ENCODE assay signal across 8 cellular contexts in the genomic region with DNA sequence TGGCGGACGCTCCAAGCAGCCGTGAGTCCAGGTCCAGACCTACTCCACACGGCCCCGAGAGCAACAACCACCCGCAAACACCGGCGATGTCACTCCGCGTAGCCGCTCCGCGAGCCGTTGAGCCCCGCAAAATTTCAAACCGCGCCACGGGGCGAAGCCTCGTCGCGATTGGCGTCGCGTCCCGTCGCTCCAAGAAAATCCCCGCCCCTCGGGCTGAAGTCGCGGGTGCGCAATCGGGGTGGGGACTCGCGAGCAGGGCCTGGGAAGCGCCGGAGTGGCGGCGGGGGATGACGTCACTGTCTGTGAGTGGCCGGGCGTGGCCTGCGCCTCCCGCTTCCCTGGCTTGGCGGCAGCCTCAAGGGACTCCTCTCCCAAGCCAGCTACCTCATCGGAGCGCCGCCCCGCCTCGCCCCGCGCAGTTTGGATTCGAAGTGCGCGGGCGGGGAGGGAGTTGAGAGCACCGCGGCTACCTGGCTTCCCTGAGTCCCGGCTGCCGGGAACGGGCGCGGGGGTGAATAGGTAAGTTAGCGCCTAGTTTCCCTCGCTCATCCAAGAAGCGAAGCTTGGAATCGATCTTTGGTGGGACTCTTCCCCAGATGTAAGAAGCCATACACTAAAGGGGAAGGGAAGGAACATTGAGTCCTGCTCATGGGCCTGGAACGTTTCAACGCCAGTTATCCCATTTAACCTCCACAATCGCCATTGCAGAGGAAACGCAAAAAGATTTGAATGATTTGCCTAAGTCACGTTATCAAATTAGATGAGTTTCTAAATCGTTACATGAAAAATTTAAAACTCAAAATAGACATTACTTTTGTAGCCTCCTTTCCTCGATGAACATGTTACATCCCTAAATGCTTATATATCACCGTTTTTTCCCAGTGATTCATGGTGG. TPM values are rescaled to one million over a fixed set of nuclear protein-coding genes. Genes with fewer than 3 reads are reported as not detected.
DNase-seq lines count a peak whose midpoint lies in the region; ATAC-seq and TF ChIP-seq lines count a peak whose summit lies in the region.

A gene with protein sequence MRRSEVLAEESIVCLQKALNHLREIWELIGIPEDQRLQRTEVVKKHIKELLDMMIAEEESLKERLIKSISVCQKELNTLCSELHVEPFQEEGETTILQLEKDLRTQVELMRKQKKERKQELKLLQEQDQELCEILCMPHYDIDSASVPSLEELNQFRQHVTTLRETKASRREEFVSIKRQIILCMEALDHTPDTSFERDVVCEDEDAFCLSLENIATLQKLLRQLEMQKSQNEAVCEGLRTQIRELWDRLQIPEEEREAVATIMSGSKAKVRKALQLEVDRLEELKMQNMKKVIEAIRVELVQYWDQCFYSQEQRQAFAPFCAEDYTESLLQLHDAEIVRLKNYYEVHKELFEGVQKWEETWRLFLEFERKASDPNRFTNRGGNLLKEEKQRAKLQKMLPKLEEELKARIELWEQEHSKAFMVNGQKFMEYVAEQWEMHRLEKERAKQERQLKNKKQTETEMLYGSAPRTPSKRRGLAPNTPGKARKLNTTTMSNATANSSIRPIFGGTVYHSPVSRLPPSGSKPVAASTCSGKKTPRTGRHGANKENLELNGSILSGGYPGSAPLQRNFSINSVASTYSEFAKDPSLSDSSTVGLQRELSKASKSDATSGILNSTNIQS (minus strand): TSS at position 119 of the 895 bp plus-strand sequence. CDS start 118 bp downstream, at position 1.

- peaks cover 16% of the 10 kb centered on the region for H3K36me3 Mint-ChIP-seq in chondrocyte (ENCODE audit: low read depth)

- no peaks in the 10 kb centered on the region for H3K9me3 Mint-ChIP-seq in chondrocyte (ENCODE audit: low read depth)

- H3K4me3 ChIP-seq in kidney epithelial cell (ENCODE audit: low read depth, low read length): peak within 1 kb of the TSS; percentile 100

- no peaks in the 10 kb centered on the region for H3K27me3 Mint-ChIP-seq in chondrocyte (ENCODE audit: low read depth)

- peak within 1 kb of the TSS; percentile 98 for H3K27ac Mint-ChIP-seq in chondrocyte (ENCODE audit: unreplicated experiment)

- TF ChIP-seq CTCF in chondrocyte (IDR thresholded peaks at IDR 0.05) (no peak), kidney epithelial cell (IDR thresholded peaks at IDR 0.05; ENCODE audit: insufficient read depth, low read length, poor library complexity, severe bottlenecking) (no peak)

- H3K4me1 Mint-ChIP-seq in chondrocyte (ENCODE audit: low read depth): peaks cover 28% of the 10 kb centered on the region

- TF ChIP-seq POLR2A in GM19193 (IDR thresholded peaks at IDR 0.05; ENCODE audit: extremely low read depth, insufficient read depth, insufficient read length): peak; percentile 79

- peak; percentile 92 for ATAC-seq in HG03439 (IDR thresholded peaks at IDR 0.05; ENCODE audit: unreplicated experiment)

- peak within 1 kb of the TSS; percentile 99 for H3K4me3 Mint-ChIP-seq in chondrocyte (ENCODE audit: unreplicated experiment)

- H3K27me3 ChIP-seq in kidney epithelial cell (ENCODE audit: control insufficient read depth, insufficient read depth, low read length): no peaks in the 10 kb centered on the region

- DNase-seq in AML-193 (lab: John Stamatoyannopoulos, UW) (peak; percentile 96), NCI-H510A treated with DMSO at 0.1 percent for 48 hours (lab: John Stamatoyannopoulos, UW) (peak; percentile 90), chondrocyte (ENCODE audit: low spot score) (peak; percentile 99), kidney epithelial cell (ENCODE audit: low read depth) (peak; percentile 83)
- DNase-seq in activated CD4-positive, alpha-beta T cell treated with anti-CD3 and anti-CD28 coated beads for 24 hours (ENCODE audit: low read depth in 2 of 2): peak; percentile 96
- DNase-seq in stimulated activated CD4-positive, alpha-beta T cell treated with anti-CD3 and anti-CD28 coated beads, Interleukin-15, amount 100 ng/mL, for 48 hours (ENCODE audit: low read depth in 2 of 2): peak; percentile 96 to 98

- H3K36me3 ChIP-seq in kidney epithelial cell (ENCODE audit: control insufficient read depth, insufficient read depth, low read length): no peaks in the 10 kb centered on the region

RNA-seq across cellular contexts. Expression of the gene that starts here (rescaled TPM):
- total RNA-seq in chondrocyte (29.6 to 41.7 TPM (median 32.5 TPM) in 3 replicates), kidney epithelial cell (17.0 and 30.0 TPM in 2 replicates)

Comparison
In these comparisons a context has a peak if more than half of its experiments do, and no peak if none do; other contexts are left out.
1. Peak in every context shown above with its lines: DNase-seq, ATAC-seq and H3K4me3 ChIP-seq.